ENCODE assay signal across 32 cellular contexts in the genomic region with DNA sequence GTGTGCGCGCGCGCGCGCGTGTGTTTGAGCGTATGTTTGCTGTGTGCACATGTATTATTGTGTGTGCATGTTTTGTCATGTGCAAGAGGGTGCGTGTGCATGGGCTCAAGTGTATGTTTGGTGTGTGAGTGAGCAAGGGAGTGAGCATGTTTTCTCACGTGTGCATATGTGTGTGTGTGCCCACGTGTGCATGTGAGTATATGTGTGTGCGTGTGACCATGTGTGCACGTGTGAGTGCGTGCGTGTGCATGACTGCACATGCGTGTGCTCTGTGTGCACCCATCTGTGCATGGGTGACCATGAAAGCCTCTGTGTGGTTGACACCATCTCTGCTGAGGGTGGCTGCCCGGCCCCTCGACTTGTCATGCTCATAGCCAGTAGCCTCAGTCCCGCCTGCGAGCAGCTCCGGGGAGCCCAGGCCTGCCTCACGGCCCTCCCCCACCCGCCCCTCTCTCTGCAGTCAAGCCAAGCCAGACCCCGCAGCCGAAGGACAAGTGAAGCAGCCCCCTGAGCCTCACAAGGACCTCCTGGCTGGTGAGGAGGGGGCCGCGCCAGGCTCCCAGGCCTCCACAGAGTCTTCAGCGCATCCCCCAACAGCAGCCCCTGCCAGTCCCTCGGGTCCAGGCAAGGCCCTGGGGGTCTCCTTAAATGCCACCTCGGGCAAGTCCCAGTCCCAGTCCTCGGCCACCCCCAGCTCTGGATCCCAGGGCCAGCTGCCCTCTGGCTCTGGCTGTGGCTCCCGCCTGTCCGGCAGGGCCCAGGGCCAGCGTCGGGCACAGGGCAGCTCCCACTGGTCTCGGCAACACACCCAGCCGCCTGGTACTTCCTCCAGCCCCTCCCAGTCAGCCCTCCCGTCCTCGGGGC. TPM values are rescaled to one million over a fixed set of nuclear protein-coding genes. Genes with fewer than 3 reads are reported as not detected.
DNase-seq lines count a peak whose midpoint lies in the region; ATAC-seq, FAIRE-seq and TF ChIP-seq lines count a peak whose summit lies in the region.
"Had no signal": no experiment of that assay in that cellular context is flagged by ENCODE, and none has a peak within 500 bp of the region (broad histone marks: within the 10 kb centered on the region; RNA-seq: fewer than 3 reads in every experiment).

No MANE protein-coding gene starts in this region.

- H2AK5ac ChIP-seq in H1 (ENCODE audit: low read depth, low read length) = peak overlapping the region; percentile 89

- H3K36me3 ChIP-seq in breast epithelium (no peaks in the 10 kb centered on the region), H1 (ENCODE audit: control insufficient read depth in 2 of 4, insufficient read depth in 4 of 4, low read length in 3 of 4) (no peaks in the 10 kb centered on the region), suprapubic skin (no peaks in the 10 kb centered on the region)
- H3K36me3 ChIP-seq: adrenal gland, brain microvascular endothelial cell, left ventricle myocardium inferior, thyroid gland had no signal

- no peak overlapping the region for H3K14ac ChIP-seq in H1 (ENCODE audit: insufficient read length)

- H3K27ac ChIP-seq in breast epithelium = no peak overlapping the region
- H3K27ac ChIP-seq in H1 (ENCODE audit: low read depth, low read length) = no peak overlapping the region
- H3K27ac ChIP-seq in suprapubic skin = no peak overlapping the region
- no peak overlapping the region for H3K27ac ChIP-seq in CD4-positive, alpha-beta T cell (ENCODE audit: low read depth, low read length)
- H3K27ac ChIP-seq: adrenal gland, brain microvascular endothelial cell, left ventricle myocardium inferior, skin epidermis, thyroid gland had no signal

- no peak overlapping the region for H4K91ac ChIP-seq in H1 (replicated peaks; ENCODE audit: insufficient read length, low read length)

- no peak for TF ChIP-seq POLR2A in breast epithelium (IDR thresholded peaks at IDR 0.05)
- TF ChIP-seq POLR2A in H1 (IDR thresholded peaks at IDR 0.05; ENCODE audit: control extremely low read depth in 1 of 2, low read depth in 2 of 2, low read length in 2 of 2) = no peak
- no peak for TF ChIP-seq POLR2A in suprapubic skin (IDR thresholded peaks at IDR 0.05)

- ATAC-seq in CD4-positive, alpha-beta T cell (ENCODE audit: poor library complexity) = no peak
- ATAC-seq: activated CD8-positive, alpha-beta memory T cell treated with anti-CD3 and anti-CD28 coated beads, Interleukin-2, amount 10 ng/mL, durations not matched to agents 7 days and 5 days; stimulated activated naive CD8-positive, alpha-beta T cell treated with anti-CD3 and anti-CD28 coated beads, Interleukin-15, Interleukin-2, amounts not matched to agents 100 U/mL and 50 U/mL, for 24 hours had no signal

- H3K4me1 ChIP-seq in breast epithelium (peaks cover 0 to under 1% of the 10 kb centered on the region in 2 donors), H1 (replicated peaks in 1 of 4; ENCODE audit: control insufficient read depth in 3 of 4, insufficient read depth in 4 of 4, low read length in 3 of 4) (no peaks in the 10 kb centered on the region; a peak in 2 of 7 replicates), suprapubic skin (peaks cover 20% of the 10 kb centered on the region)
- H3K4me1 ChIP-seq: left ventricle myocardium inferior, thyroid gland had no signal

- 0 out of 7 replicates have a peak overlapping the region, but pooled peaks of 1 of the 4 experiments have one; percentile 22 for H3K9ac ChIP-seq in H1 (replicated peaks in 1 of 4; ENCODE audit: extremely low read depth in 1 of 4, low read depth in 3 of 4, low read length in 3 of 4)

- BruUV-seq in MCF 10A (replicated peaks; lab: Mats Ljungman, UMichigan) = no TSS peak

- peaks cover 4% of the 10 kb centered on the region for H3K23me2 ChIP-seq in H1 (ENCODE audit: low read depth, low read length)

- no peak overlapping the region for H4K8ac ChIP-seq in H1 (ENCODE audit: extremely low read depth, insufficient read depth, low read length)

- no peak overlapping the region for H2BK20ac ChIP-seq in H1 (ENCODE audit: low read length)

- H3K9me3 Mint-ChIP-seq in MCF 10A (ENCODE audit: unreplicated experiment) = no peaks in the 10 kb centered on the region
- no peaks in the 10 kb centered on the region for H3K9me3 Mint-ChIP-seq in CD4-positive, alpha-beta T cell
- H3K9me3 Mint-ChIP-seq: activated B cell treated with CpG ODN at 0.5 μM for 24 hours, mesothelial cell of epicardium, naive B cell had no signal

- POLR2A ChIA-PET in MCF 10A (lab: Yijun Ruan, JAX) = no interaction called here
- POLR2A ChIA-PET in H1 (lab: Charles Lee; ENCODE audit: partially characterized antibody) = no interaction called here
- POLR2A ChIA-PET in CD4-positive, alpha-beta T cell (lab: Charles Lee) = no interaction called here

- H3K4me3 Mint-ChIP-seq in MCF 10A (ENCODE audit: unreplicated experiment) = no peak overlapping the region
- no peak overlapping the region for H3K4me3 Mint-ChIP-seq in CD4-positive, alpha-beta T cell
- H3K4me3 Mint-ChIP-seq: activated B cell treated with CpG ODN at 0.5 μM for 24 hours; activated CD8-positive, alpha-beta memory T cell treated with anti-CD3 and anti-CD28 coated beads, Interleukin-2, amount 10 ng/mL, durations not matched to agents 7 days and 5 days; mesothelial cell of epicardium; naive B cell had no signal

- TF ChIP-seq EP300 in H1 (IDR thresholded peaks at IDR 0.05; ENCODE audit: borderline replicate concordance in 1 of 2, low read depth in 2 of 2, low read length in 2 of 2) (no peak), suprapubic skin (IDR thresholded peaks at IDR 0.05) (no peak)

- no peak overlapping the region for H4K5ac ChIP-seq in H1 (ENCODE audit: insufficient read length, low read depth, low read length)

- H3K4ac ChIP-seq in H1 (replicated peaks; ENCODE audit: insufficient read length, low read depth, low read length) = no peak overlapping the region

- H3K4me1 Mint-ChIP-seq in MCF 10A (ENCODE audit: insufficient read depth, unreplicated experiment) = peaks cover 3% of the 10 kb centered on the region
- no peaks in the 10 kb centered on the region for H3K4me1 Mint-ChIP-seq in CD4-positive, alpha-beta T cell (ENCODE audit: low read depth)

- no peaks in the 10 kb centered on the region for H3K36me3 Mint-ChIP-seq in MCF 10A (ENCODE audit: insufficient read depth, unreplicated experiment)
- no peaks in the 10 kb centered on the region for H3K36me3 Mint-ChIP-seq in CD4-positive, alpha-beta T cell (ENCODE audit: low read depth)
- H3K36me3 Mint-ChIP-seq: activated CD8-positive, alpha-beta memory T cell treated with anti-CD3 and anti-CD28 coated beads, Interleukin-2, amount 10 ng/mL, durations not matched to agents 7 days and 5 days; mesothelial cell of epicardium; naive B cell had no signal

- no peak overlapping the region for H2BK120ac ChIP-seq in H1 (replicated peaks; ENCODE audit: low read depth, low read length)

- H2BK5ac ChIP-seq in H1 (ENCODE audit: low read depth, low read length) = peak overlapping the region; percentile 56; the same call in 1 of the 2 replicates

- H3K27ac Mint-ChIP-seq in MCF 10A (ENCODE audit: low read depth, unreplicated experiment) = no peak overlapping the region
- no peak overlapping the region for H3K27ac Mint-ChIP-seq in CD4-positive, alpha-beta T cell
- H3K27ac Mint-ChIP-seq: activated B cell treated with CpG ODN at 0.5 μM for 24 hours; activated CD8-positive, alpha-beta memory T cell treated with anti-CD3 and anti-CD28 coated beads, Interleukin-2, amount 10 ng/mL, durations not matched to agents 7 days and 5 days; mesothelial cell of epicardium had no signal

- H3K56ac ChIP-seq in H1 (replicated peaks; ENCODE audit: insufficient read length, low read depth, low read length) = no peak overlapping the region

- WGBS in H1 (ENCODE audit: extremely low coverage in 1 of 2, insufficient coverage in 1 of 2, insufficient read length in 1 of 2, insufficient replicate concordance in 2 of 2, low coverage in 1 of 2, low lambda C conversion rate in 2 of 2, missing lambda C conversion rate in 1 of 2), 2 experiments = 86% methylated on average over 37 of the region's 39 CpGs; no CpG with 5 or more reads in 1 of the 2 experiments
- 70% methylated on average over 17 of the region's 39 CpGs for WGBS in suprapubic skin

- TF ChIP-seq CTCF in breast epithelium (IDR thresholded peaks at IDR 0.05) (no peak), MCF 10A (IDR thresholded peaks at IDR 0.05; ENCODE audit: unreplicated experiment) (no peak), H1 (IDR thresholded peaks at IDR 0.05; ENCODE audit: control extremely low read depth in 1 of 3, insufficient read depth in 1 of 3, low read depth in 1 of 3, low read length in 3 of 3) (no peak), suprapubic skin (IDR thresholded peaks at IDR 0.05) (no peak)
- no peak for TF ChIP-seq CTCF in CD4-positive, alpha-beta T cell (IDR thresholded peaks at IDR 0.05)

- H4K20me1 ChIP-seq in H1 (replicated peaks in 1 of 2; ENCODE audit: control insufficient read depth in 1 of 2, insufficient read depth in 2 of 2, low read length in 2 of 2) = peaks cover 0 to 5% of the 10 kb centered on the region in 2 experiments

- no peaks in the 10 kb centered on the region for H3K79me1 ChIP-seq in H1 (ENCODE audit: low read depth, low read length)

- no peaks in the 10 kb centered on the region for H3K27me3 Mint-ChIP-seq in MCF 10A (ENCODE audit: insufficient read depth, unreplicated experiment)
- H3K27me3 Mint-ChIP-seq in CD4-positive, alpha-beta T cell = no peaks in the 10 kb centered on the region

- H3K9me3 ChIP-seq in breast epithelium = no peaks in the 10 kb centered on the region
- H3K9me3 ChIP-seq in H1 (ENCODE audit: insufficient read depth in 2 of 2, low read depth in 1 of 2, low read length in 1 of 2) = peaks cover 5 to 11% of the 10 kb centered on the region in 2 experiments; a peak in 2 of 4 replicates
- no peaks in the 10 kb centered on the region for H3K9me3 ChIP-seq in suprapubic skin
- no peaks in the 10 kb centered on the region for H3K9me3 ChIP-seq in CD4-positive, alpha-beta T cell (ENCODE audit: control insufficient read depth, low read length)
- H3K9me3 ChIP-seq: adrenal gland, left ventricle myocardium inferior, thyroid gland had no signal

- DNase-seq in breast epithelium (ENCODE audit: low spot score in 2 of 2) (no peak), MCF 10A (ENCODE audit: unreplicated experiment) (no peak), H1 (ENCODE audit: low read depth in 1 of 2, low spot score in 2 of 2) (no peak), suprapubic skin (ENCODE audit: low spot score in 2 of 2) (no peak), NCI-H187 (lab: John Stamatoyannopoulos, UW) (no peak)
- no peak for DNase-seq in CD4-positive, alpha-beta T cell
- DNase-seq: activated B cell treated with CpG ODN at 0.5 μM for 24 hours; activated CD8-positive, alpha-beta memory T cell treated with anti-CD3 and anti-CD28 coated beads, Interleukin-2, amount 10 ng/mL, durations not matched to agents 7 days and 5 days; activated naive CD4-positive, alpha-beta T cell treated with Interleukin-2 at 50 U/mL for 16 hours; activated T-cell treated with anti-CD3 and anti-CD28 coated beads, Interleukin-2, amount 50 U/mL, for 48 hours; adrenal gland; brain microvascular endothelial cell; DND-41; KBM-7; left ventricle myocardium inferior; MM.1S; naive B cell; NCI-H2081; NCI-H2227 treated with DMSO at 0.1 percent for 48 hours; NCI-H774; occipital lobe; stimulated activated naive CD8-positive, alpha-beta T cell treated with anti-CD3 and anti-CD28 coated beads, Interleukin-15, Interleukin-2, amounts not matched to agents 100 U/mL and 50 U/mL, for 24 hours; T-helper 1 cell had no signal

- H3K79me2 ChIP-seq in H1 (ENCODE audit: control insufficient read depth in 1 of 2, insufficient read depth in 2 of 2, low read length in 2 of 2) = no peaks in the 10 kb centered on the region

- no peak overlapping the region for H3K23ac ChIP-seq in H1 (ENCODE audit: insufficient read length)

- H3K4me2 ChIP-seq in H1 (ENCODE audit: insufficient read depth in 1 of 2, low read depth in 2 of 2, low read length in 2 of 2) = no peak overlapping the region

- intact Hi-C loops in breast epithelium (cut with DNase I; ENCODE audit: low total_unique reads) = no loop called here
- intact Hi-C loops in MCF 10A (cut with micrococcal nuclease) = no loop called here
- intact Hi-C loops in CD4-positive, alpha-beta T cell (cut with DNase I, micrococcal nuclease) = no loop called here

- CTCF ChIA-PET in MCF 10A (lab: Yijun Ruan, JAX) = no interaction called here
- CTCF ChIA-PET in H1 (lab: Charles Lee; ENCODE audit: partially characterized antibody) = no interaction called here
- CTCF ChIA-PET in CD4-positive, alpha-beta T cell (lab: Charles Lee) = no interaction called here

- H2AFZ ChIP-seq in H1 (ENCODE audit: low read length) = no peak overlapping the region

- FAIRE-seq in H1 (lab: Jason Lieb, UNC) = no peak
- FAIRE-seq: GM18507, islet of Langerhans had no signal

- H3K27me3 ChIP-seq in breast epithelium = peaks cover 0 to 2% of the 10 kb centered on the region in 2 donors
- peaks cover 0 to 7% (median 4%) of the 10 kb centered on the region in 4 experiments; a peak in 5 of 7 replicates for H3K27me3 ChIP-seq in H1 (replicated peaks in 1 of 4; ENCODE audit: control insufficient read depth in 3 of 4, extremely low read depth in 1 of 4, insufficient read depth in 3 of 4, low read length in 3 of 4)
- peaks cover 16% of the 10 kb centered on the region for H3K27me3 ChIP-seq in suprapubic skin
- H3K27me3 ChIP-seq in CD4-positive, alpha-beta T cell (ENCODE audit: control insufficient read depth, insufficient read depth, low read length) = no peaks in the 10 kb centered on the region
- H3K27me3 ChIP-seq: adrenal gland, brain microvascular endothelial cell, thyroid gland had no signal

- no peak overlapping the region for H3K18ac ChIP-seq in H1 (ENCODE audit: extremely low read depth, low read length)

- 0 out of 2 replicates have a peak overlapping the region, but pooled peaks have one; percentile 55 for H2BK15ac ChIP-seq in H1 (ENCODE audit: low read length)

- peak overlapping the region in 2 of 3 donors; percentile 26 to 54 for H3K4me3 ChIP-seq in breast epithelium
- H3K4me3 ChIP-seq in H1 (ENCODE audit: extremely low read depth in 1 of 4, insufficient read depth in 2 of 4, low read depth in 3 of 4, low read length in 4 of 4) = no peak overlapping the region
- H3K4me3 ChIP-seq in suprapubic skin = peak overlapping the region; percentile 20
- H3K4me3 ChIP-seq: adrenal gland, left ventricle myocardium inferior, skin epidermis, thyroid gland had no signal

- TF ChIP-seq RAD21 in H1 (IDR thresholded peaks at IDR 0.05 in 1 of 2, conservative IDR thresholded peaks at IDR 0.05 in 1 of 2; ENCODE audit: low read depth in 2 of 2, low read length in 2 of 2) = no peak

- no peak overlapping the region for H2BK12ac ChIP-seq in H1 (ENCODE audit: low read depth, low read length)

RNA-seq across cellular contexts. Expression of a gene that starts 6.0 kb away (rescaled TPM):
- total RNA-seq in breast epithelium (10 to 100 TPM in 2 of 3 donors, 1 to 10 TPM in 1; 4.3 to 17.4 (median 11.0) TPM), MCF 10A (2022) (3.8 TPM in 2 replicates), suprapubic skin (10 to 100 TPM in 1 of 4 donors, 1 to 10 TPM in 3; 3.2 to 11.8 (median 8.1) TPM)
- 12.6 and 13.4 TPM in 2 replicates for total RNA-seq in H1 (2021; fragmentation: NEBNext Ultra II Directional; extraction: Animal tissue kit (Norgen Biotek cat#: 25700))
- 20.7 and 31.4 TPM in 2 replicates for polyA plus RNA-seq in H1 (2011; rRNA removed)
- 12.6 TPM for polyA plus RNA-seq in H1 (2011; cell fraction: cytosol; rRNA removed)
- 14.4 TPM for polyA plus RNA-seq in H1 (2011; cell fraction: nucleus; rRNA removed)
- polyA plus RNA-seq in H1 (2012, experiment 1 of 2) = 8.7 to 19.5 TPM (median 15.4 TPM) in 4 replicates
- polyA plus RNA-seq in H1 (2012, experiment 2 of 2) = 12.8 TPM
- polyA plus RNA-seq in H1 (2013, experiment 1 of 2) = 17.9 TPM
- polyA plus RNA-seq in H1 (2013, experiment 2 of 2) = 25.1 TPM
- polyA minus RNA-seq in H1 (2011; rRNA and poly(A)+ RNA removed) = 4.2 and 5.5 TPM in 2 replicates
- 13.8 TPM for polyA minus RNA-seq in H1 (2011; cell fraction: cytosol; rRNA and poly(A)+ RNA removed)
- 6.6 TPM for polyA minus RNA-seq in H1 (2011; cell fraction: nucleus; rRNA and poly(A)+ RNA removed)
- total RNA-seq in CD4-positive, alpha-beta T cell = 1 to 10 TPM; 2.2 to 2.8 TPM

RNA-seq across cellular contexts. Expression of a gene that starts 6.8 kb away (rescaled TPM):
- total RNA-seq in breast epithelium = 1 to 10 TPM; 2.2 to 10.0 (median 5.9) TPM
- total RNA-seq in MCF 10A (2022) = 3.4 and 3.7 TPM in 2 replicates
- 9.7 and 9.8 TPM in 2 replicates for total RNA-seq in H1 (2021; fragmentation: NEBNext Ultra II Directional; extraction: Animal tissue kit (Norgen Biotek cat#: 25700))
- polyA plus RNA-seq in H1 (2011; rRNA removed) = 10.7 and 18.3 TPM in 2 replicates
- polyA plus RNA-seq in H1 (2011; cell fraction: cytosol; rRNA removed) = 13.4 TPM
- 104 TPM for polyA plus RNA-seq in H1 (2011; cell fraction: nucleus; rRNA removed)
- 7.7 to 16.1 TPM (median 11.6 TPM) in 4 replicates for polyA plus RNA-seq in H1 (2012, experiment 1 of 2)
- polyA plus RNA-seq in H1 (2012, experiment 2 of 2) = 5.0 TPM
- 8.5 TPM for polyA plus RNA-seq in H1 (2013, experiment 1 of 2)
- 5.6 TPM for polyA plus RNA-seq in H1 (2013, experiment 2 of 2)
- 1.6 and 1.9 TPM in 2 replicates for polyA minus RNA-seq in H1 (2011; rRNA and poly(A)+ RNA removed)
- 8.1 TPM for polyA minus RNA-seq in H1 (2011; cell fraction: cytosol; rRNA and poly(A)+ RNA removed)
- polyA minus RNA-seq in H1 (2011; cell fraction: nucleus; rRNA and poly(A)+ RNA removed) = 14.3 TPM
- total RNA-seq in suprapubic skin = 1 to 10 TPM; 1.4 to 6.6 (median 3.8) TPM
- total RNA-seq in CD4-positive, alpha-beta T cell = 1 to 10 TPM; 4.2 to 5.2 TPM

RNA-seq across cellular contexts. Expression of a gene that starts 15.9 kb away (rescaled TPM):
- total RNA-seq in breast epithelium (1 to 10 TPM; 1.3 to 3.5 (median 2.1) TPM), MCF 10A (2022) (11.1 and 13.7 TPM in 2 replicates), suprapubic skin (1 to 10 TPM in 3 of 4 donors, under 1 TPM in 1; 0.83 to 4.1 (median 2.4) TPM)
- 0.99 and 1.4 TPM in 2 replicates for total RNA-seq in H1 (2021; fragmentation: NEBNext Ultra II Directional; extraction: Animal tissue kit (Norgen Biotek cat#: 25700))
- 0.82 and 2.6 TPM in 2 replicates for polyA plus RNA-seq in H1 (2011; rRNA removed)
- 1.0 TPM for polyA plus RNA-seq in H1 (2011; cell fraction: cytosol; rRNA removed)
- polyA plus RNA-seq in H1 (2011; cell fraction: nucleus; rRNA removed) = 2.7 TPM
- 0.42 to 0.86 TPM (median 0.67 TPM) in 4 replicates for polyA plus RNA-seq in H1 (2012, experiment 1 of 2)
- polyA plus RNA-seq in H1 (2012, experiment 2 of 2) = 0.30 TPM
- 0.26 TPM for polyA plus RNA-seq in H1 (2013, experiment 1 of 2)
- polyA plus RNA-seq in H1 (2013, experiment 2 of 2) = 0.42 TPM
- 0.09 and 0.49 TPM in 2 replicates for polyA minus RNA-seq in H1 (2011; rRNA and poly(A)+ RNA removed)
- polyA minus RNA-seq in H1 (2011; cell fraction: cytosol; rRNA and poly(A)+ RNA removed) = not detected
- 0.40 TPM for polyA minus RNA-seq in H1 (2011; cell fraction: nucleus; rRNA and poly(A)+ RNA removed)
- total RNA-seq in CD4-positive, alpha-beta T cell = 1 to 10 TPM; 4.3 to 5.7 TPM
- total RNA-seq: activated B cell treated with CpG ODN at 0.5 μM for 24 hours, occipital lobe had no signal

RNA-seq across cellular contexts. Expression of a gene that starts 17.9 kb away (rescaled TPM):
- total RNA-seq in breast epithelium (10 to 100 TPM; 27.7 to 32.8 (median 28.7) TPM), MCF 10A (2022) (36.3 and 40.5 TPM in 2 replicates), suprapubic skin (10 to 100 TPM; 25.1 to 41.2 (median 36.4) TPM)
- total RNA-seq in H1 (2021; fragmentation: NEBNext Ultra II Directional; extraction: Animal tissue kit (Norgen Biotek cat#: 25700)) = 41.3 and 41.4 TPM in 2 replicates
- 67.4 and 92.2 TPM in 2 replicates for polyA plus RNA-seq in H1 (2011; rRNA removed)
- polyA plus RNA-seq in H1 (2011; cell fraction: cytosol; rRNA removed) = 63.6 TPM
- polyA plus RNA-seq in H1 (2011; cell fraction: nucleus; rRNA removed) = 64.5 TPM
- 25.3 to 39.5 TPM (median 37.9 TPM) in 4 replicates for polyA plus RNA-seq in H1 (2012, experiment 1 of 2)
- polyA plus RNA-seq in H1 (2012, experiment 2 of 2) = 36.7 TPM
- 39.5 TPM for polyA plus RNA-seq in H1 (2013, experiment 1 of 2)
- polyA plus RNA-seq in H1 (2013, experiment 2 of 2) = 40.6 TPM
- 12.2 and 15.1 TPM in 2 replicates for polyA minus RNA-seq in H1 (2011; rRNA and poly(A)+ RNA removed)
- polyA minus RNA-seq in H1 (2011; cell fraction: cytosol; rRNA and poly(A)+ RNA removed) = 22.1 TPM
- 35.7 TPM for polyA minus RNA-seq in H1 (2011; cell fraction: nucleus; rRNA and poly(A)+ RNA removed)
- total RNA-seq in CD4-positive, alpha-beta T cell = 10 to 100 TPM; 14.9 to 15.8 TPM

RNA-seq across cellular contexts. Expression of a gene that starts 26.9 kb away (rescaled TPM):
- total RNA-seq in breast epithelium (under 1 TPM in 2 of 3 donors, not detected in 1; 0.44 to 0.98 TPM), MCF 10A (2022) (0.21 and 0.22 TPM in 2 replicates), suprapubic skin (1 to 10 TPM in 1 of 4 donors, under 1 TPM in 1, not detected in 2; 0.23 to 1.2 TPM)
- 0.43 and 1.2 TPM in 2 replicates for total RNA-seq in H1 (2021; fragmentation: NEBNext Ultra II Directional; extraction: Animal tissue kit (Norgen Biotek cat#: 25700))
- polyA plus RNA-seq in H1 (2011; rRNA removed) = 0.45 and 0.82 TPM in 2 replicates
- 0.69 TPM for polyA plus RNA-seq in H1 (2011; cell fraction: cytosol; rRNA removed)
- polyA plus RNA-seq in H1 (2011; cell fraction: nucleus; rRNA removed) = 4.9 TPM
- polyA plus RNA-seq in H1 (2012, experiment 1 of 2) = 0.56 to 0.73 TPM (median 0.64 TPM) in 3 of 4 replicates, not detected in the other
- polyA plus RNA-seq in H1 (2012, experiment 2 of 2) = 0.29 TPM
- 0.81 TPM for polyA plus RNA-seq in H1 (2013, experiment 1 of 2)
- 0.33 TPM for polyA plus RNA-seq in H1 (2013, experiment 2 of 2)
- polyA minus RNA-seq in H1 (2011; rRNA and poly(A)+ RNA removed) = 0.06 and 0.29 TPM in 2 replicates
- polyA minus RNA-seq in H1 (2011; cell fraction: cytosol; rRNA and poly(A)+ RNA removed) = 0.66 TPM
- polyA minus RNA-seq in H1 (2011; cell fraction: nucleus; rRNA and poly(A)+ RNA removed) = 1.5 TPM
- total RNA-seq in CD4-positive, alpha-beta T cell = under 1 TPM in 1 of 2 experiments, not detected in 1; 0.14 TPM
- total RNA-seq: A172; activated B cell treated with CpG ODN at 0.5 μM for 24 hours; activated CD8-positive, alpha-beta memory T cell treated with anti-CD3 and anti-CD28 coated beads, Interleukin-2, amount 10 ng/mL, durations not matched to agents 7 days and 5 days; glomerular endothelial cell; HT-29; left ventricle myocardium inferior; occipital lobe; RPMI7951; thyroid gland had no signal

Comparison
In these comparisons a context has a peak if more than half of its experiments do, and no peak if none do; other contexts are left out.
1. H3K4me3 ChIP-seq: peak in breast epithelium (2 of 3) and suprapubic skin (single experiment); none in H1 (0 of 4).